In genomic region chr7:139523199-139523941, GRCh38 we compare ENCODE assay signal across 2 cellular contexts.
TF ChIP-seq lines count a peak whose summit lies in the region.

TSS of gene CLEC2L (plus strand) at chr7:139523685. CDS start at chr7:139523928, 243 bp downstream.

TF ChIP-seq in IMR-90, 13 proteins besides CTCF, POLR2A, EP300 and RAD21:
- no peak for TF ChIP-seq NFE2L2 (IDR thresholded peaks at IDR 0.05; ENCODE audit: low read depth, low read length)
- TF ChIP-seq, protein P1, sequence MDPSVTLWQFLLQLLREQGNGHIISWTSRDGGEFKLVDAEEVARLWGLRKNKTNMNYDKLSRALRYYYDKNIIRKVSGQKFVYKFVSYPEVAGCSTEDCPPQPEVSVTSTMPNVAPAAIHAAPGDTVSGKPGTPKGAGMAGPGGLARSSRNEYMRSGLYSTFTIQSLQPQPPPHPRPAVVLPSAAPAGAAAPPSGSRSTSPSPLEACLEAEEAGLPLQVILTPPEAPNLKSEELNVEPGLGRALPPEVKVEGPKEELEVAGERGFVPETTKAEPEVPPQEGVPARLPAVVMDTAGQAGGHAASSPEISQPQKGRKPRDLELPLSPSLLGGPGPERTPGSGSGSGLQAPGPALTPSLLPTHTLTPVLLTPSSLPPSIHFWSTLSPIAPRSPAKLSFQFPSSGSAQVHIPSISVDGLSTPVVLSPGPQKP (IDR thresholded peaks at IDR 0.05; ENCODE audit: borderline replicate concordance, low read depth, low read length), result no peak
- TF ChIP-seq MAZ (IDR thresholded peaks at IDR 0.05; ENCODE audit: borderline replicate concordance, low read depth, low read length), result 0 out of 2 replicates have a peak, but pooled peaks have one; percentile 30
- no peak for TF ChIP-seq USF2 (IDR thresholded peaks at IDR 0.05; ENCODE audit: low read depth, low read length)
- no peak for TF ChIP-seq SMC3 (IDR thresholded peaks at IDR 0.05; ENCODE audit: low read depth, low read length)
- TF ChIP-seq RFX5 (IDR thresholded peaks at IDR 0.05; ENCODE audit: low read depth, low read length), result no peak

TF ChIP-seq in H1, 55 proteins besides CTCF, POLR2A, EP300 and RAD21:
- TF ChIP-seq RBBP5 (IDR thresholded peaks at IDR 0.05; ENCODE audit: borderline replicate concordance, low read depth, low read length), result 0 out of 2 replicates have a peak, but pooled peaks have one; percentile 17
- peak; percentile 64 for TF ChIP-seq EZH2 (IDR thresholded peaks at IDR 0.05; ENCODE audit: low read depth, low read length, severe bottlenecking)
- no peak for TF ChIP-seq BRCA1 (IDR thresholded peaks at IDR 0.05; ENCODE audit: low read depth, low read length)
- peak; percentile 66; the same call in 1 of the 2 replicates for TF ChIP-seq SUZ12 (IDR thresholded peaks at IDR 0.05; ENCODE audit: low read length)
